Comparison of ENCODE assay signal across 1 cellular context in the genomic region with DNA sequence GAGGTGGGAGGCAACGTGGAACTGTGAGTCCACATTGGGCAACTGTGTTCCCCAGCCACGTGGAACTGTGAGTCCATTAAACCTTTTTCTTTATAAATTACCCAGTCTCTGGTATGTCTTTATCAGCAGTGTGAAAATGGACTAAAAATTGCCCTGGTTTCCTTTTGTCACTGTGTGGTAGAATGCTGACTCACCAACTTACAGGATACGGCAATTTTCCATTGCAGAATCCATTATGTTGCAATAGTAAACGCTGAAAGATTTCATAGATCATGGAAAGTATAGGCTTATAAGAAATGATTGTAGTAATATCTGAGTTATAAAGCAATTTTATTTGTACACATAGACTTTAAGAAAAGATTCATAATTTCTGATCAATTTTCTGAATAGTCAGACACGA.
TF ChIP-seq lines count a peak whose summit lies in the region.

No MANE protein-coding gene starts in this region.

TF ChIP-seq in H1, 55 proteins besides CTCF, POLR2A, EP300 and RAD21 (continued from another document):
- no peak for TF ChIP-seq HDAC2 (IDR thresholded peaks at IDR 0.05; ENCODE audit: borderline replicate concordance in 1 of 2, low read depth in 2 of 2, low read length in 2 of 2)
